17 cellular contexts compared by ENCODE assay signal in genomic region chr18:48100712-48101165, GRCh38.
A peak's percentile ranks its signal among the peaks of the same experiment; 100 is the strongest.
DNase-seq lines count a peak whose midpoint lies in the region; ATAC-seq and TF ChIP-seq lines count a peak whose summit lies in the region.
"Had no signal": no experiment of that assay in that cellular context is flagged by ENCODE, and none has a peak within 500 bp of the region (broad histone marks: within the 10 kb centered on the region; RNA-seq: fewer than 3 reads in every experiment).

No MANE protein-coding gene starts in this region.

- DNase-seq in GM23338 (ENCODE audit: low spot score) (peak; percentile 80), NB4 (ENCODE audit: low read depth) (peak; percentile 71), mesothelial cell of epicardium (ENCODE audit: low spot score in 2 of 2, unreplicated experiment in 2 of 2) (peak in 1 of 2 experiments; percentile 68), NCI-H2196 (lab: John Stamatoyannopoulos, UW; ENCODE audit: unreplicated experiment) (no peak), prostate gland (ENCODE audit: low spot score) (no peak)
- DNase-seq: activated CD8-positive, alpha-beta T cell treated with anti-CD3 and anti-CD28 coated beads, Interleukin-2, amount 10 ng/mL, durations not matched to agents 7 days and 5 days; central memory CD4-positive, alpha-beta T cell; DMS53; effector CD4-positive, alpha-beta T cell; mammary epithelial cell; NCI-H2029 treated with DMSO at 0.1 percent for 48 hours; SJCRH30; stimulated activated CD4-positive, alpha-beta T cell treated with anti-CD3 and anti-CD28 coated beads, Interleukin-4, amount 100 ng/mL, for 1 hour had no signal

- H3K4me3 Mint-ChIP-seq in GM23338 (peak overlapping the region; percentile 51; the same call in 2 of the 3 replicates), brain (no peak overlapping the region), mesothelial cell of epicardium (peak overlapping the region; percentile 26)
- H3K4me3 Mint-ChIP-seq: activated CD8-positive, alpha-beta T cell treated with anti-CD3 and anti-CD28 coated beads, Interleukin-2, amount 10 ng/mL, durations not matched to agents 7 days and 5 days had no signal

- H3K9me3 ChIP-seq in prostate gland = no peaks in the 10 kb centered on the region
- H3K9me3 ChIP-seq: SJCRH30, thyroid gland had no signal

- peak overlapping the region; percentile 94 for H2AFZ ChIP-seq in GM23338

- intact Hi-C loops in prostate gland (cut with DNase I) = no loop called here

- peaks cover 26% of the 10 kb centered on the region for H3K4me1 Mint-ChIP-seq in GM23338
- peaks cover 39% of the 10 kb centered on the region for H3K4me1 Mint-ChIP-seq in brain
- peaks cover 47% of the 10 kb centered on the region for H3K4me1 Mint-ChIP-seq in mesothelial cell of epicardium

- H3K36me3 ChIP-seq in GM23338 (ENCODE audit: insufficient read depth) (no peaks in the 10 kb centered on the region), prostate gland (no peaks in the 10 kb centered on the region)
- H3K36me3 ChIP-seq: SJCRH30, thyroid gland had no signal

- H3F3A ChIP-seq in GM23338 (replicated peaks; ENCODE audit: low read depth) = no peaks in the 10 kb centered on the region

- H3K27ac Mint-ChIP-seq in GM23338 (peak overlapping the region; percentile 56; the same call in 1 of the 2 replicates), brain (peak overlapping the region in 4 of 5 experiments; percentile 4 to 69 (median 28)), mesothelial cell of epicardium (peak overlapping the region; percentile 93)
- H3K27ac Mint-ChIP-seq: activated CD8-positive, alpha-beta T cell treated with anti-CD3 and anti-CD28 coated beads, Interleukin-2, amount 10 ng/mL, durations not matched to agents 7 days and 5 days had no signal

- H3K4me1 ChIP-seq in GM23338 (ENCODE audit: insufficient read depth) = peaks cover 14% of the 10 kb centered on the region
- H3K4me1 ChIP-seq in prostate gland (replicated peaks) = no peaks in the 10 kb centered on the region
- H3K4me1 ChIP-seq: SJCRH30 had no signal

- 76% methylated on average over 8 of the region's 8 CpGs for WGBS in prostate gland

- TF ChIP-seq CTCF in GM23338 (conservative IDR thresholded peaks at IDR 0.05; ENCODE audit: low read depth in 2 of 2) (no peak), NB4 (IDR thresholded peaks at IDR 0.05; ENCODE audit: low read depth, low read length) (no peak), brain (conservative IDR thresholded peaks at IDR 0.05) (no peak), mesothelial cell of epicardium (IDR thresholded peaks at IDR 0.05; ENCODE audit: unreplicated experiment) (no peak), prostate gland (IDR thresholded peaks at IDR 0.05) (no peak)

- H3K27ac ChIP-seq in GM23338 (ENCODE audit: low read depth) = no peak overlapping the region
- H3K27ac ChIP-seq in prostate gland = no peak overlapping the region
- H3K27ac ChIP-seq: SJCRH30, thyroid gland had no signal

- H3K9me2 ChIP-seq in GM23338 (ENCODE audit: insufficient read depth) = no peaks in the 10 kb centered on the region

- H3K27me3 ChIP-seq in GM23338 (ENCODE audit: insufficient read depth) (no peaks in the 10 kb centered on the region), prostate gland (replicated peaks; ENCODE audit: insufficient read depth) (no peaks in the 10 kb centered on the region)
- H3K27me3 ChIP-seq: SJCRH30, thyroid gland had no signal

- peaks cover 5% of the 10 kb centered on the region for H3K27me3 Mint-ChIP-seq in GM23338 (ENCODE audit: insufficient read depth, low read depth, poor library complexity)
- H3K27me3 Mint-ChIP-seq in brain = peaks cover 22% of the 10 kb centered on the region
- H3K27me3 Mint-ChIP-seq in mesothelial cell of epicardium (ENCODE audit: low read depth) = peaks cover 1% of the 10 kb centered on the region

- H3K9me3 Mint-ChIP-seq in GM23338 = no peaks in the 10 kb centered on the region
- no peaks in the 10 kb centered on the region for H3K9me3 Mint-ChIP-seq in brain
- H3K9me3 Mint-ChIP-seq in mesothelial cell of epicardium = no peaks in the 10 kb centered on the region

- peak overlapping the region; percentile 53 for H3K4me2 ChIP-seq in GM23338

- H4K20me1 ChIP-seq in GM23338 (replicated peaks; ENCODE audit: insufficient read depth) = no peaks in the 10 kb centered on the region

- ATAC-seq in GM23338 (peak; percentile 91), HG03432 (IDR thresholded peaks at IDR 0.05; ENCODE audit: unreplicated experiment) (no peak), HG03108 (IDR thresholded peaks at IDR 0.05; ENCODE audit: unreplicated experiment) (no peak)
- ATAC-seq: activated CD8-positive, alpha-beta T cell treated with anti-CD3 and anti-CD28 coated beads, Interleukin-2, amount 10 ng/mL, durations not matched to agents 7 days and 5 days had no signal

- H3K36me3 Mint-ChIP-seq in GM23338 (ENCODE audit: low read depth) (no peaks in the 10 kb centered on the region), brain (no peaks in the 10 kb centered on the region), mesothelial cell of epicardium (no peaks in the 10 kb centered on the region)

- H3K79me2 ChIP-seq in GM23338 (replicated peaks; ENCODE audit: insufficient read depth) = no peaks in the 10 kb centered on the region

- H3K4me3 ChIP-seq in GM23338 (no peak overlapping the region; the same call in 1 of the 2 replicates), NB4 (ENCODE audit: low read depth, low read length) (no peak overlapping the region), prostate gland (no peak overlapping the region)
- H3K4me3 ChIP-seq: SJCRH30, thyroid gland had no signal

- TF ChIP-seq POLR2A in NB4 (IDR thresholded peaks at IDR 0.05; ENCODE audit: extremely low read depth, insufficient read length) (no peak), prostate gland (IDR thresholded peaks at IDR 0.05) (no peak)

TF ChIP-seq in GM23338, 12 proteins besides CTCF, POLR2A, EP300 and RAD21:
- TF ChIP-seq EZH2phosphoT487 (IDR thresholded peaks at IDR 0.05; ENCODE audit: unreplicated experiment) = no peak

Comparison
In these comparisons a context has a peak if more than half of its experiments do, and no peak if none do; other contexts are left out.
1. DNase-seq: peak in GM23338 (single experiment) and NB4 (single experiment); none in NCI-H2196 (single experiment) and prostate gland (single experiment).
2. H3K27ac Mint-ChIP-seq: peak in every context shown above with its lines; median percentile 93 in mesothelial cell of epicardium; 56 in GM23338; 28 in brain.
3. H3K4me3 Mint-ChIP-seq: peak in GM23338 (single experiment) and mesothelial cell of epicardium (single experiment); none in brain (0 of 5).